In the genomic region with DNA sequence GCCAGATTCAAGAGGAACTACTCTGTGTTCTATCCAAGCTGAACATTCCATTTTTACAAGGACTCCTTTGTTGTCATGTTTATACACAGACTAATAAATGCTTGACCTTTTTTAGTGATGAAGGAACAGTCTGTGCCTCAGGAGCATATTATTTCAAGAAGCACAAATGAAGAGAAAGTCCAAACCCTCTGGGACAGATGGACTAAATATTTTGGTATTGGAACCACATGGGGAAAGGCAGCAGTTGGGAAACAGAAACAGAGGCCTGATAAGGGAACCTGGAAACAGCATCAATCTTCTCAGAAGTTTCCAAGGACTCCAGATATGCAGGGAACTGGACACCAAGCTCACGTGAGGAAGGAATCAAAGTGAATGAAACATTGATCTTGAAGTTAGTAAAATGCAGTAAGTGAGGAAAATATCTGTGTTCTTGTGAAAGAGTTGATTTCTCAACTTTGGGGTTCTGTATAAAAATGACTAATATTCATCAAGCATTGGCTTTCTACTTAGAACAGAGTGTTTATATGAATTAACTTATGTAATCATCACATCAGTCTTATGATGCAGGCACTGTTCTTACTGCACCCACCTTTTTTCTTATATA, we compare ENCODE assay signal across 1 cellular context.
TF ChIP-seq lines count a peak whose summit lies in the region.

No MANE protein-coding gene starts in this region.

TF ChIP-seq in HepG2, 621 proteins besides CTCF, POLR2A, EP300 and RAD21 (continued from another document):
- no peak for TF ChIP-seq RNF2 (conservative IDR thresholded peaks at IDR 0.05; ENCODE audit: low read depth)
